ENCODE assay signal across 1 cellular context in the genomic region with DNA sequence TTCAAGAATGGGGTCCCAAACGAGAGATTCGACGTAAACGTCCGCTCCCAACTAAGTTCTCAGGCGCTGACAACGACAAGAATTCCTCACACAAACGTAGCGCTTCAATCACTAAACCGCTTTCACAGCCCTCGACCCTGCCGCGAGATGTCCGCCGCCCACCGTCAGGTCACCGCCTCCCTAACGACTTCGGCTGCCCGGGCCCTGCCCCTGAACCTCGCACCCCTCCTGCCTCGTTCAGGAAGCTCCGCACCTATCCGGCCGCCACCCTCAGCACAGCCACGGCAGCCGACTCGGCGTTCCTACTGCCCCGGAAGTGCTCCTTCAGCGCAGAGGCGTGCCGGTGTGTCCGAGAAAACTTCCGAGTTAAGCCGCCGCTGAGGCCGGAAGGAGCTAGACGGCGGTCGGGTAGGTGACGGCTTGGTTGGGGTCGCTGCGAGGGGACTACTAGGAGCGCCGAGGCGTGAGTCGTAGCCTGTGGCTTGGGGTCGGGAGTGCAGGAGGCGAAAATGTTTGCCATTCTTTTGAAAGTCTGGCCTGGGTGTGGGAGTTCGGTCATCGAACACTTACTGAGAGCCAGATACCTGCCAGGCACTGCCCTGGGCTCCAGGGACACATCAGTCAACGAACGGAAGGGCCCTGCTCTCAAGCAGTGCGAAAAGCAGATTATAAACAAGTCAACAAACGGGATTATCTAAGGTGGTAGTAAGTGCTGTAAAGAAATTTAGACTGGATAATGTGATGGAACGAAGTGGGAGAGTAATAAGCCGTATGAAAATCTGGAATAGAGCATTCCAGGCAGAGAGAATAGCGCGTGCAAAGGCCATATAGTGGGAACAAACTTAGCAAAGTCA.
TF ChIP-seq lines count a peak whose summit lies in the region.

FAM114A2 (minus strand) TSS at position 307 of the 854 bp plus-strand sequence. CDS start 3,957 bp downstream, outside the sequence.
MFAP3 (plus strand) TSS at position 364 of the 854 bp plus-strand sequence. CDS start 10,756 bp downstream, outside the sequence.

TF ChIP-seq in GM12878, 131 proteins besides CTCF, POLR2A, EP300 and RAD21 (continued from another document and continues in another):
- TF ChIP-seq E2F8 (IDR thresholded peaks at IDR 0.05; ENCODE audit: low read depth, partially characterized antibody): peak; percentile 79
- no peak for TF ChIP-seq BRCA1 (IDR thresholded peaks at IDR 0.05; ENCODE audit: low read depth, low read length)
- TF ChIP-seq KDM1A (IDR thresholded peaks at IDR 0.05; ENCODE audit: borderline replicate concordance): no peak
- 0 out of 2 replicates have a peak, but pooled peaks have one; percentile 22 for TF ChIP-seq ESRRA (IDR thresholded peaks at IDR 0.05; ENCODE audit: low read length)
- peak; percentile 85 for TF ChIP-seq HDGF (IDR thresholded peaks at IDR 0.05)
- TF ChIP-seq CHD1 (IDR thresholded peaks at IDR 0.05; ENCODE audit: low read depth, low read length): no peak
- no peak for TF ChIP-seq ZNF384 (IDR thresholded peaks at IDR 0.05; ENCODE audit: borderline replicate concordance, low read depth, low read length)
- TF ChIP-seq BHLHE40 (IDR thresholded peaks at IDR 0.05; ENCODE audit: borderline replicate concordance in 1 of 2, low read depth in 2 of 2, low read length in 1 of 2): peak; percentile 91 to 94
- TF ChIP-seq, protein P1, sequence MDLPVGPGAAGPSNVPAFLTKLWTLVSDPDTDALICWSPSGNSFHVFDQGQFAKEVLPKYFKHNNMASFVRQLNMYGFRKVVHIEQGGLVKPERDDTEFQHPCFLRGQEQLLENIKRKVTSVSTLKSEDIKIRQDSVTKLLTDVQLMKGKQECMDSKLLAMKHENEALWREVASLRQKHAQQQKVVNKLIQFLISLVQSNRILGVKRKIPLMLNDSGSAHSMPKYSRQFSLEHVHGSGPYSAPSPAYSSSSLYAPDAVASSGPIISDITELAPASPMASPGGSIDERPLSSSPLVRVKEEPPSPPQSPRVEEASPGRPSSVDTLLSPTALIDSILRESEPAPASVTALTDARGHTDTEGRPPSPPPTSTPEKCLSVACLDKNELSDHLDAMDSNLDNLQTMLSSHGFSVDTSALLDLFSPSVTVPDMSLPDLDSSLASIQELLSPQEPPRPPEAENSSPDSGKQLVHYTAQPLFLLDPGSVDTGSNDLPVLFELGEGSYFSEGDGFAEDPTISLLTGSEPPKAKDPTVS (IDR thresholded peaks at IDR 0.05; ENCODE audit: low read depth, low read length): no peak
- TF ChIP-seq ZBTB11 (CRISPR knock-in tag; IDR thresholded peaks at IDR 0.05): peak; percentile 82
- TF ChIP-seq STAT3 (IDR thresholded peaks at IDR 0.05; ENCODE audit: low read depth, low read length): no peak
- no peak for TF ChIP-seq USF2 (IDR thresholded peaks at IDR 0.05; ENCODE audit: borderline replicate concordance, low read depth, low read length)
- TF ChIP-seq ATF3 (IDR thresholded peaks at IDR 0.05; ENCODE audit: borderline replicate concordance, extremely low read depth, low read depth, low read length): no peak
- TF ChIP-seq ZBTB40 (IDR thresholded peaks at IDR 0.05; ENCODE audit: borderline replicate concordance): peak; percentile 98
- TF ChIP-seq KLF5 (IDR thresholded peaks at IDR 0.05; ENCODE audit: partially characterized antibody): peak; percentile 86
- TF ChIP-seq POLR2AphosphoS5 (IDR thresholded peaks at IDR 0.05; ENCODE audit: low read length): peak; percentile 95
- TF ChIP-seq IKZF1 (conservative IDR thresholded peaks at IDR 0.05): peak; percentile 93
- TF ChIP-seq, protein P2, sequence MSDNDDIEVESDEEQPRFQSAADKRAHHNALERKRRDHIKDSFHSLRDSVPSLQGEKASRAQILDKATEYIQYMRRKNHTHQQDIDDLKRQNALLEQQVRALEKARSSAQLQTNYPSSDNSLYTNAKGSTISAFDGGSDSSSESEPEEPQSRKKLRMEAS (IDR thresholded peaks at IDR 0.05; ENCODE audit: low read depth, low read length): peak; percentile 83; the same call in 1 of the 2 replicates
- TF ChIP-seq NR2C1 (IDR thresholded peaks at IDR 0.05): peak; percentile 99
- peak; percentile 93; the same call in 1 of the 2 replicates for TF ChIP-seq ASH2L (IDR thresholded peaks at IDR 0.05; ENCODE audit: borderline replicate concordance, low read depth)
- 0 out of 2 replicates have a peak, but pooled peaks have one; percentile 40 for TF ChIP-seq TCF12 (IDR thresholded peaks at IDR 0.05; ENCODE audit: low read depth, low read length)
- peak; percentile 86 for TF ChIP-seq ELK1 (IDR thresholded peaks at IDR 0.05; ENCODE audit: low read depth, low read length)
- peak; percentile 44 to 64 for TF ChIP-seq IKZF2 (IDR thresholded peaks at IDR 0.05)
- TF ChIP-seq ZZZ3 (IDR thresholded peaks at IDR 0.05; ENCODE audit: control insufficient read depth, insufficient read length, low read depth): no peak
- TF ChIP-seq ZNF274 (IDR thresholded peaks at IDR 0.05; ENCODE audit: insufficient read depth, insufficient read length): no peak
- peak; percentile 77 for TF ChIP-seq CREM (IDR thresholded peaks at IDR 0.05; ENCODE audit: low read depth)
- TF ChIP-seq CHD4 (IDR thresholded peaks at IDR 0.05): no peak
- TF ChIP-seq SREBF2 (IDR thresholded peaks at IDR 0.05; ENCODE audit: low read length): no peak
- no peak for TF ChIP-seq BCL3 (IDR thresholded peaks at IDR 0.05; ENCODE audit: borderline replicate concordance, insufficient read depth, low read depth, low read length, poor library complexity, severe bottlenecking)
